In genomic region chr18:59834267-59834666, GRCh38 we compare ENCODE assay signal across 13 cellular contexts.
A peak's percentile ranks its signal among the peaks of the same experiment; 100 is the strongest.
DNase-seq lines count a peak whose midpoint lies in the region; ATAC-seq and TF ChIP-seq lines count a peak whose summit lies in the region.
"Had no signal": no experiment of that assay in that cellular context is flagged by ENCODE, and none has a peak within 500 bp of the region (broad histone marks: within the 10 kb centered on the region; RNA-seq: fewer than 3 reads in every experiment).

No MANE protein-coding gene starts in this region.

- no peak overlapping the region for H3K4me3 ChIP-seq in WERI-Rb-1 (ENCODE audit: low read depth, low read length)
- H3K4me3 ChIP-seq: cardiac muscle cell, spleen had no signal

- peak; percentile 28 to 93 for ATAC-seq in activated naive CD4-positive, alpha-beta T cell treated with anti-CD3 and anti-CD28 coated beads, Interleukin-2, amount 50 U/mL, for 72 hours
- ATAC-seq in HG03354 (IDR thresholded peaks at IDR 0.05; ENCODE audit: poor library complexity, severe bottlenecking, unreplicated experiment): peak; percentile 50
- peak; percentile 31 to 37 for ATAC-seq in stimulated activated naive B cell treated with anti-CD40 and anti-IgM and Interleukin-4, amounts not matched to agents 10 μg/mL and 1 μg/mL and 100 μg/mL, for 72 hours (replicated peaks)

- H3K9me3 ChIP-seq in H9 (ENCODE audit: control insufficient read depth, low read depth, low read length) (no peaks in the 10 kb centered on the region), WERI-Rb-1 (ENCODE audit: severe bottlenecking) (no peaks in the 10 kb centered on the region)
- H3K9me3 ChIP-seq: spleen had no signal

- no peaks in the 10 kb centered on the region for H4K20me1 ChIP-seq in H9 (ENCODE audit: control insufficient read depth, insufficient read depth, insufficient read length)

- no peak overlapping the region for H3T11ph ChIP-seq in H9 (ENCODE audit: low read length)

- H3K27ac ChIP-seq in H9 (ENCODE audit: insufficient read length, low read depth, low read length) (no peak overlapping the region), WERI-Rb-1 (no peak overlapping the region)
- H3K27ac ChIP-seq: cardiac muscle cell, spleen had no signal

- no peak overlapping the region for H3K4me3 Mint-ChIP-seq in activated naive CD4-positive, alpha-beta T cell treated with anti-CD3 and anti-CD28 coated beads for 36 hours
- H3K4me3 Mint-ChIP-seq in H9: peak overlapping the region in 1 of 2 experiments; percentile 53; a peak in 2 of 5 replicates
- H3K4me3 Mint-ChIP-seq in stimulated activated naive B cell treated with anti-CD40 and anti-IgM and Interleukin-4, amounts not matched to agents 10 μg/mL and 1 μg/mL and 100 μg/mL, for 72 hours: no peak overlapping the region
- H3K4me3 Mint-ChIP-seq: neural crest cell had no signal

- no peaks in the 10 kb centered on the region for H3K9me3 Mint-ChIP-seq in activated naive CD4-positive, alpha-beta T cell treated with anti-CD3 and anti-CD28 coated beads, Interleukin-2, amount 50 U/mL, for 72 hours
- H3K9me3 Mint-ChIP-seq in activated naive CD4-positive, alpha-beta T cell treated with anti-CD3 and anti-CD28 coated beads for 36 hours: no peaks in the 10 kb centered on the region
- H3K9me3 Mint-ChIP-seq in H9: no peaks in the 10 kb centered on the region
- no peaks in the 10 kb centered on the region for H3K9me3 Mint-ChIP-seq in stimulated activated naive B cell treated with anti-CD40 and anti-IgM and Interleukin-4, amounts not matched to agents 10 μg/mL and 1 μg/mL and 100 μg/mL, for 72 hours
- H3K9me3 Mint-ChIP-seq: activated T-helper 2 cell treated with anti-CD3 and anti-CD28 coated beads, Interferon-gamma antibody, Interleukin-2, Interleukin-4, amounts not matched to agents 10 μg/mL and 5 μg/mL and 100 μg/mL, durations not matched to agents 14 hours and 24 hours and 36 hours; neural crest cell had no signal

- H3K23me2 ChIP-seq in H9 (ENCODE audit: insufficient read length, low read depth, low read length, poor library complexity, severe bottlenecking): no peaks in the 10 kb centered on the region

- H3K4me1 ChIP-seq in H9 (ENCODE audit: insufficient read depth, low read length): peaks cover 3% of the 10 kb centered on the region; the same call in 1 of the 2 replicates

- no peak overlapping the region for H3K14ac ChIP-seq in H9 (ENCODE audit: insufficient read depth, low read length)

- H4K8ac ChIP-seq in H9 (replicated peaks; ENCODE audit: insufficient read length, low read depth, low read length): no peak overlapping the region

- no CpG with 5 or more reads among the region's 3 CpGs for WGBS in H9 (ENCODE audit: extremely low coverage, insufficient read length, low lambda C conversion rate)

- H3K56ac ChIP-seq in H9 (ENCODE audit: insufficient read length, low read depth, low read length): no peak overlapping the region

- no peak overlapping the region for H2BK15ac ChIP-seq in H9 (ENCODE audit: low read depth, low read length)

- no peak overlapping the region for H2BK120ac ChIP-seq in H9 (ENCODE audit: low read depth, low read length, poor library complexity, severe bottlenecking)

- intact Hi-C loops in activated naive CD4-positive, alpha-beta T cell treated with anti-CD3 and anti-CD28 coated beads for 36 hours (cut with micrococcal nuclease): loop anchor here (10.0 kb wide), 1 partner anchor 311 kb away; no protein-coding TSS in a partner anchor

- no peak overlapping the region for H4K91ac ChIP-seq in H9 (ENCODE audit: insufficient read length, low read depth, low read length)

- no peak overlapping the region for H2BK5ac ChIP-seq in H9 (ENCODE audit: insufficient read length, low read length)

- H3K9ac ChIP-seq in H9 (ENCODE audit: extremely low read depth, insufficient read length, low read length): no peak overlapping the region

- no peak overlapping the region for H2BK12ac ChIP-seq in H9 (ENCODE audit: insufficient read length, low read depth, low read length)

- H3K27me3 Mint-ChIP-seq in activated naive CD4-positive, alpha-beta T cell treated with anti-CD3 and anti-CD28 coated beads for 36 hours (ENCODE audit: low read depth): no peaks in the 10 kb centered on the region
- H3K27me3 Mint-ChIP-seq in H9 (ENCODE audit: low read depth): no peaks in the 10 kb centered on the region
- H3K27me3 Mint-ChIP-seq in stimulated activated naive B cell treated with anti-CD40 and anti-IgM and Interleukin-4, amounts not matched to agents 10 μg/mL and 1 μg/mL and 100 μg/mL, for 72 hours: no peaks in the 10 kb centered on the region

- H3K4me2 ChIP-seq in H9 (ENCODE audit: insufficient read depth, insufficient read length, low read length): no peak overlapping the region

- H4K5ac ChIP-seq in H9 (ENCODE audit: insufficient read length, low read depth, low read length): no peak overlapping the region

- H3K79me1 ChIP-seq in H9 (ENCODE audit: insufficient read depth, low read depth, low read length, poor library complexity, severe bottlenecking): no peaks in the 10 kb centered on the region

- no peak overlapping the region for H2AK5ac ChIP-seq in H9 (ENCODE audit: insufficient read length, low read length)

- H3K4ac ChIP-seq in H9 (ENCODE audit: low read depth, low read length): no peak overlapping the region

- no peak for DNase-seq in activated naive CD4-positive, alpha-beta T cell treated with anti-CD3 and anti-CD28 coated beads, Interleukin-2, amount 50 U/mL, for 72 hours (ENCODE audit: low spot score in 2 of 2)
- DNase-seq in activated naive CD4-positive, alpha-beta T cell treated with anti-CD3 and anti-CD28 coated beads for 36 hours: no peak
- DNase-seq in H9 (no peak), WERI-Rb-1 (no peak), NCI-H146 treated with DMSO at 0.1 percent for 48 hours (lab: John Stamatoyannopoulos, UW; ENCODE audit: unreplicated experiment) (no peak), islet precursor cell (no peak)
- DNase-seq in stimulated activated naive B cell treated with anti-CD40 and anti-IgM and Interleukin-4, amounts not matched to agents 10 μg/mL and 1 μg/mL and 100 μg/mL, for 72 hours: no peak
- DNase-seq: kidney glomerular epithelial cell, spleen had no signal

- no peaks in the 10 kb centered on the region for H3K27me3 ChIP-seq in H9 (ENCODE audit: insufficient read depth, low read length)
- H3K27me3 ChIP-seq in WERI-Rb-1 (ENCODE audit: insufficient read depth, low read depth, severe bottlenecking): no peaks in the 10 kb centered on the region
- H3K27me3 ChIP-seq: cardiac muscle cell, spleen had no signal

- H3K36me3 ChIP-seq in WERI-Rb-1: no peaks in the 10 kb centered on the region
- H3K36me3 ChIP-seq: cardiac muscle cell, spleen had no signal

- no peak overlapping the region for H2AFZ ChIP-seq in H9 (ENCODE audit: low read length)

- H3K18ac ChIP-seq in H9 (ENCODE audit: insufficient read length, low read depth, low read length): no peak overlapping the region

- H2BK20ac ChIP-seq in H9 (ENCODE audit: low read depth, low read length, poor library complexity, severe bottlenecking): no peak overlapping the region

- TF ChIP-seq CTCF in H9 (conservative IDR thresholded peaks at IDR 0.05): no peak
- no peak for TF ChIP-seq CTCF in WERI-Rb-1 (IDR thresholded peaks at IDR 0.05; ENCODE audit: low read depth, low read length)

- H3K4me1 Mint-ChIP-seq in activated naive CD4-positive, alpha-beta T cell treated with anti-CD3 and anti-CD28 coated beads for 36 hours (ENCODE audit: low read depth): peaks cover 5% of the 10 kb centered on the region
- peaks cover 40 to 54% of the 10 kb centered on the region in 2 experiments for H3K4me1 Mint-ChIP-seq in H9
- peaks cover 13 to 18% of the 10 kb centered on the region in 2 donors for H3K4me1 Mint-ChIP-seq in stimulated activated naive B cell treated with anti-CD40 and anti-IgM and Interleukin-4, amounts not matched to agents 10 μg/mL and 1 μg/mL and 100 μg/mL, for 72 hours
- H3K4me1 Mint-ChIP-seq: neural crest cell had no signal

- no peak overlapping the region for H3K27ac Mint-ChIP-seq in activated naive CD4-positive, alpha-beta T cell treated with anti-CD3 and anti-CD28 coated beads, Interleukin-2, amount 50 U/mL, for 72 hours
- H3K27ac Mint-ChIP-seq in activated naive CD4-positive, alpha-beta T cell treated with anti-CD3 and anti-CD28 coated beads for 36 hours: no peak overlapping the region
- H3K27ac Mint-ChIP-seq in H9: peak overlapping the region in 2 of 3 experiments; percentile 70 to 91; a peak in 4 of 7 replicates
- peak overlapping the region; percentile 77 for H3K27ac Mint-ChIP-seq in stimulated activated naive B cell treated with anti-CD40 and anti-IgM and Interleukin-4, amounts not matched to agents 10 μg/mL and 1 μg/mL and 100 μg/mL, for 72 hours
- H3K27ac Mint-ChIP-seq: activated T-helper 2 cell treated with anti-CD3 and anti-CD28 coated beads, Interferon-gamma antibody, Interleukin-2, Interleukin-4, amounts not matched to agents 10 μg/mL and 5 μg/mL and 100 μg/mL, durations not matched to agents 14 hours and 24 hours and 36 hours had no signal

- H3K23ac ChIP-seq in H9 (ENCODE audit: insufficient read length, low read depth, low read length): no peak overlapping the region

- no peaks in the 10 kb centered on the region for H3K79me2 ChIP-seq in H9 (ENCODE audit: insufficient read depth, low read length)

- no peaks in the 10 kb centered on the region for H3K36me3 Mint-ChIP-seq in activated naive CD4-positive, alpha-beta T cell treated with anti-CD3 and anti-CD28 coated beads, Interleukin-2, amount 50 U/mL, for 72 hours
- H3K36me3 Mint-ChIP-seq in activated naive CD4-positive, alpha-beta T cell treated with anti-CD3 and anti-CD28 coated beads for 36 hours (ENCODE audit: low read depth): no peaks in the 10 kb centered on the region
- H3K36me3 Mint-ChIP-seq in H9 (ENCODE audit: insufficient read depth in 1 of 3, low read depth in 3 of 3): no peaks in the 10 kb centered on the region
- H3K36me3 Mint-ChIP-seq in stimulated activated naive B cell treated with anti-CD40 and anti-IgM and Interleukin-4, amounts not matched to agents 10 μg/mL and 1 μg/mL and 100 μg/mL, for 72 hours: no peaks in the 10 kb centered on the region

- CTCF ChIA-PET in activated naive CD4-positive, alpha-beta T cell treated with anti-CD3 and anti-CD28 coated beads for 36 hours (lab: Charles Lee): interaction anchor here (1.0 kb wide), 1 partner anchor 155 kb away, joined by 3 read pairs; no protein-coding TSS in a partner anchor

Comparison
In these comparisons a context has a peak if more than half of its experiments do, and no peak if none do; other contexts are left out.
1. H3K27ac Mint-ChIP-seq: peak in H9 (2 of 3) and stimulated activated naive B cell treated with anti-CD40 and anti-IgM and Interleukin-4, amounts not matched to agents 10 μg/mL and 1 μg/mL and 100 μg/mL, for 72 hours (single experiment); none in activated naive CD4-positive, alpha-beta T cell treated with anti-CD3 and anti-CD28 coated beads, Interleukin-2, amount 50 U/mL, for 72 hours (0 of 2) and activated naive CD4-positive, alpha-beta T cell treated with anti-CD3 and anti-CD28 coated beads for 36 hours (single experiment).
2. Peak in every context shown above with its lines, with median percentiles within 50 percentile points of each other: ATAC-seq.